6 cellular contexts compared by ENCODE assay signal in the genomic region with DNA sequence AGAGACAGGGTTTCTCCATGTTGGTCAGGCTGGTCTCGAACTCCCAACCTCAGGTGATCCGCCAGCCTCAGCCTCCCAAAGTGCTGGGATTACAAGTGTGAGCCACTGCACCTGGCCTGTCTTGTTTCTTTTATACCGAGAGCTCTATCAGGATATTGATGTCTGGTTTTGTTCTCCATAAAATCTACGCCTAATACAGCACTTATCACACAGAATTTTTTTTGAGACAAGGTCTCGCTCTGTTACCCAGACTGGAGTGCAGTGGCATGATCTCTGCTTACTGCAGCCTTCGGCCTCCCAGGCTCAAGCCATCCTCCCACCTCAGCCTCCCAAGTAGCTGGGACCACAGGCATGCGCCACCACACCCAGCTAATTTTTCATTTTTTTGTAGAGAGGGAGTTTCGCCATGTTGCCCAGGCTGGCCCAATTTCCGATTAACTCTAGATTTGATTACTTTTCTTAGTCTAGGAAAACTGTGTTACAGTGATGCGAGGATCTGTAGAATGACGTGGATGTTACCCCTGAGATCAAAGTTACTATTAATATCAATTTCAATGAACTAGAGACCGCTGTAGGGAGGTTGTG. TPM values are rescaled to one million over a fixed set of nuclear protein-coding genes. Genes with fewer than 3 reads are reported as not detected.
A peak's percentile ranks its signal among the peaks of the same experiment; 100 is the strongest.
DNase-seq lines count a peak whose midpoint lies in the region; ATAC-seq and TF ChIP-seq lines count a peak whose summit lies in the region.
"Not testable (repeated sequence)": the region's sequence is repeated elsewhere in the genome, so short reads cannot be mapped to it uniquely, and the experiment has no call there.

No MANE protein-coding gene starts in this region.

- peak overlapping the region; percentile 90 for H3K4me3 Mint-ChIP-seq in activated naive CD4-positive, alpha-beta T cell treated with anti-CD3 and anti-CD28 coated beads, Interleukin-2, amount 10 ng/mL, durations not matched to agents 7 days and 5 days
- peak overlapping the region; percentile 94 for H3K4me3 Mint-ChIP-seq in stimulated activated naive CD8-positive, alpha-beta T cell treated with anti-CD3 and anti-CD28 coated beads, Interleukin-15, amount 100 ng/mL, for 72 hours

- H3K4me2 ChIP-seq in DND-41 (ENCODE audit: insufficient read depth, low read length), result peak overlapping the region; percentile 63

- H2AFZ ChIP-seq in DND-41 (ENCODE audit: low read depth, low read length), result peak overlapping the region; percentile 97

- TF ChIP-seq CTCF in DND-41 (IDR thresholded peaks at IDR 0.05; ENCODE audit: borderline replicate concordance, extremely low read depth, low read length, poor library complexity, severe bottlenecking); esophagus muscularis mucosa (IDR thresholded peaks at IDR 0.05): not testable (repeated sequence)

- H3K4me3 ChIP-seq in DND-41 (ENCODE audit: low read depth in 1 of 2, low read length in 2 of 2) (peak overlapping the region; percentile 92 to 93; a peak in 3 of 4 replicates), MG63 (peak overlapping the region; percentile 83), esophagus muscularis mucosa (peak overlapping the region; percentile 76 to 88 (median 81)), mucosa of rectum (ENCODE audit: low read length in 2 of 2) (peak overlapping the region; percentile 94 to 95)

- H3K9me3 Mint-ChIP-seq in activated naive CD4-positive, alpha-beta T cell treated with anti-CD3 and anti-CD28 coated beads, Interleukin-2, amount 10 ng/mL, durations not matched to agents 7 days and 5 days; stimulated activated naive CD8-positive, alpha-beta T cell treated with anti-CD3 and anti-CD28 coated beads, Interleukin-15, amount 100 ng/mL, for 72 hours: not testable (repeated sequence)

- CTCF ChIA-PET in activated naive CD4-positive, alpha-beta T cell treated with anti-CD3 and anti-CD28 coated beads, Interleukin-2, amount 10 ng/mL, durations not matched to agents 7 days and 5 days (lab: Charles Lee), result interaction anchor here (3.3 kb wide), 1 partner anchor 23 kb away, joined by 29 read pairs; no protein-coding TSS in a partner anchor

- peak overlapping the region; percentile 92 for H3K27ac Mint-ChIP-seq in activated naive CD4-positive, alpha-beta T cell treated with anti-CD3 and anti-CD28 coated beads, Interleukin-2, amount 10 ng/mL, durations not matched to agents 7 days and 5 days
- peak overlapping the region; percentile 96 to 98 for H3K27ac Mint-ChIP-seq in stimulated activated naive CD8-positive, alpha-beta T cell treated with anti-CD3 and anti-CD28 coated beads, Interleukin-15, amount 100 ng/mL, for 72 hours

- H3K36me3 Mint-ChIP-seq in activated naive CD4-positive, alpha-beta T cell treated with anti-CD3 and anti-CD28 coated beads, Interleukin-2, amount 10 ng/mL, durations not matched to agents 7 days and 5 days, result peaks cover 29% of the 10 kb centered on the region

- H4K20me1 ChIP-seq in DND-41 (ENCODE audit: insufficient read depth, low read length), result not testable (repeated sequence)

- 79% methylated on average over 11 of the region's 12 CpGs for WGBS in esophagus muscularis mucosa

- not testable (repeated sequence) for DNase-seq in DND-41; MG63; activated naive CD4-positive, alpha-beta T cell treated with anti-CD3 and anti-CD28 coated beads, Interleukin-2, amount 10 ng/mL, durations not matched to agents 7 days and 5 days; esophagus muscularis mucosa (ENCODE audit: extremely low spot score); stimulated activated naive CD8-positive, alpha-beta T cell treated with anti-CD3 and anti-CD28 coated beads, Interleukin-15, amount 100 ng/mL, for 72 hours

- H3K79me2 ChIP-seq in DND-41 (ENCODE audit: insufficient read depth, low read length), result peaks cover 18% of the 10 kb centered on the region

- ATAC-seq in DND-41 (ENCODE audit: insufficient read depth, low read depth); stimulated activated naive CD8-positive, alpha-beta T cell treated with anti-CD3 and anti-CD28 coated beads, Interleukin-15, amount 100 ng/mL, for 72 hours: not testable (repeated sequence)

- intact Hi-C loops in esophagus muscularis mucosa (cut with DNase I), result not testable (repeated sequence)

- H3K27me3 ChIP-seq in DND-41 (ENCODE audit: insufficient read depth, low read length, poor library complexity); MG63; esophagus muscularis mucosa; mucosa of rectum (ENCODE audit: control insufficient read depth in 2 of 2, insufficient read depth in 2 of 2, low read length in 2 of 2): not testable (repeated sequence)

- H3K9ac ChIP-seq in DND-41 (ENCODE audit: low read depth, low read length) (peak overlapping the region; percentile 96), mucosa of rectum (ENCODE audit: low read depth in 1 of 2, low read length in 2 of 2) (peak overlapping the region; percentile 84 to 87)

- peaks cover 46% of the 10 kb centered on the region for H3K4me1 ChIP-seq in DND-41 (ENCODE audit: insufficient read depth, low read length)
- peaks cover 16 to 27% (median 23%) of the 10 kb centered on the region in 4 donors for H3K4me1 ChIP-seq in esophagus muscularis mucosa
- H3K4me1 ChIP-seq in mucosa of rectum (ENCODE audit: control insufficient read depth in 2 of 2, insufficient read depth in 2 of 2, low read length in 2 of 2), result peaks cover 6 to 12% of the 10 kb centered on the region in 2 donors

- H3K36me3 ChIP-seq in DND-41 (ENCODE audit: insufficient read depth, low read length) (peaks cover 25% of the 10 kb centered on the region), MG63 (peaks cover 12% of the 10 kb centered on the region), esophagus muscularis mucosa (peaks cover 7 to 15% (median 12%) of the 10 kb centered on the region in 4 donors)
- not testable (repeated sequence) for H3K36me3 ChIP-seq in mucosa of rectum (ENCODE audit: control insufficient read depth in 2 of 2, insufficient read depth in 2 of 2, low read length in 2 of 2)

- peaks cover 46% of the 10 kb centered on the region for H3K4me1 Mint-ChIP-seq in activated naive CD4-positive, alpha-beta T cell treated with anti-CD3 and anti-CD28 coated beads, Interleukin-2, amount 10 ng/mL, durations not matched to agents 7 days and 5 days
- H3K4me1 Mint-ChIP-seq in stimulated activated naive CD8-positive, alpha-beta T cell treated with anti-CD3 and anti-CD28 coated beads, Interleukin-15, amount 100 ng/mL, for 72 hours, result peaks cover 45% of the 10 kb centered on the region

- TF ChIP-seq POLR2A in esophagus muscularis mucosa (IDR thresholded peaks at IDR 0.05; ENCODE audit: low read depth), result not testable (repeated sequence)

- H3K9me3 ChIP-seq in DND-41 (ENCODE audit: insufficient read depth, low read length, severe bottlenecking); MG63; esophagus muscularis mucosa; mucosa of rectum (ENCODE audit: control insufficient read depth in 2 of 2, low read length in 2 of 2): not testable (repeated sequence)

- not testable (repeated sequence) for TF ChIP-seq EP300 in esophagus muscularis mucosa (IDR thresholded peaks at IDR 0.05)

- peak overlapping the region; percentile 90 for H3K27ac ChIP-seq in DND-41 (ENCODE audit: low read length)
- H3K27ac ChIP-seq in esophagus muscularis mucosa (replicated peaks in 1 of 4), result peak overlapping the region; percentile 79 to 88 (median 80)
- H3K27ac ChIP-seq in mucosa of rectum (ENCODE audit: low read depth in 2 of 2, low read length in 2 of 2), result peak overlapping the region; percentile 61 to 77

- not testable (repeated sequence) for H3K27me3 Mint-ChIP-seq in activated naive CD4-positive, alpha-beta T cell treated with anti-CD3 and anti-CD28 coated beads, Interleukin-2, amount 10 ng/mL, durations not matched to agents 7 days and 5 days
- peaks cover 16% of the 10 kb centered on the region for H3K27me3 Mint-ChIP-seq in stimulated activated naive CD8-positive, alpha-beta T cell treated with anti-CD3 and anti-CD28 coated beads, Interleukin-15, amount 100 ng/mL, for 72 hours

RNA-seq across cellular contexts. Expression of gene MRPL52, which starts 0.5 kb away (rescaled TPM):
- 22.1 and 92.8 TPM in 2 replicates for total RNA-seq in MG63 (2014; rRNA removed; shearing (Covaris generic); ENCODE audit: low replicate concordance)
- total RNA-seq in esophagus muscularis mucosa, result 10 to 100 TPM; 27.0 to 64.5 (median 37.2) TPM

RNA-seq across cellular contexts. Expression of gene MMP14, which starts 7.2 kb away (rescaled TPM):
- total RNA-seq in MG63 (2014; rRNA removed; shearing (Covaris generic); ENCODE audit: low replicate concordance), result 85.2 and 124 TPM in 2 replicates
- total RNA-seq in esophagus muscularis mucosa, result 100 to 1,000 TPM in 3 of 4 donors, 10 to 100 TPM in 1; 83.9 to 149 (median 123) TPM

RNA-seq across cellular contexts. Expression of gene SLC7A7, which starts 13.9 kb away (rescaled TPM):
- total RNA-seq in MG63 (2014; rRNA removed; shearing (Covaris generic); ENCODE audit: low replicate concordance), result 4.0 TPM in 1 of 2 replicates, not detected in the other
- total RNA-seq in esophagus muscularis mucosa, result 10 to 100 TPM in 3 of 4 donors, 1 to 10 TPM in 1; 9.6 to 22.9 (median 15.3) TPM

RNA-seq across cellular contexts. Expression of gene LRP10, which starts 42.4 kb away (rescaled TPM):
- 6.4 and 21.9 TPM in 2 replicates for total RNA-seq in MG63 (2014; rRNA removed; shearing (Covaris generic); ENCODE audit: low replicate concordance)
- total RNA-seq in esophagus muscularis mucosa, result 100 to 1,000 TPM; 111 to 279 (median 197) TPM

RNA-seq across cellular contexts. Expression of gene REM2, which starts 53.9 kb away (rescaled TPM):
- not detected in 2 replicates for total RNA-seq in MG63 (2014; rRNA removed; shearing (Covaris generic); ENCODE audit: low replicate concordance)
- total RNA-seq in esophagus muscularis mucosa, result under 1 TPM; 0.26 to 0.66 (median 0.38) TPM
